Comparison of ENCODE assay signal across 19 cellular contexts in genomic region chr2:236956641-236957040, GRCh38.
DNase-seq lines count a peak whose midpoint lies in the region; ATAC-seq and TF ChIP-seq lines count a peak whose summit lies in the region.
"Had no signal": no experiment of that assay in that cellular context is flagged by ENCODE, and none has a peak within 500 bp of the region (broad histone marks: within the 10 kb centered on the region; RNA-seq: fewer than 3 reads in every experiment).

No MANE protein-coding gene starts in this region.

- ATAC-seq in GM21390 (IDR thresholded peaks at IDR 0.05; ENCODE audit: unreplicated experiment): no peak
- ATAC-seq: GM12878, HCT116, Panc1 had no signal

- intact Hi-C loops in Caco-2 (cut with micrococcal nuclease; ENCODE audit: unreplicated experiment) (loop anchor here (1.0 to 10.0 kb wide), 5 partner anchors 62 to 389 kb away; partner anchors contain the start of gene ACKR3), posterior vena cava (cut with DNase I) (no loop called here)

- peak overlapping the region; percentile 91 for H3K27ac Mint-ChIP-seq in Caco-2 (ENCODE audit: unreplicated experiment)
- H3K27ac Mint-ChIP-seq: CD4-positive, CD25-positive, alpha-beta regulatory T cell; IgD-negative memory B cell had no signal

- H3K9me2 ChIP-seq in hepatocyte (replicated peaks; ENCODE audit: insufficient read depth): no peaks in the 10 kb centered on the region

- H2AFZ ChIP-seq in hepatocyte: no peak overlapping the region

- CTCF ChIA-PET in Caco-2 (lab: Charles Lee): interaction anchor here (1.2 to 1.3 kb wide), 2 partner anchors 104 to 387 kb away, joined by 3 to 6 read pairs; partner anchors contain the start of gene ACKR3

- peak overlapping the region; percentile 64 for H3K27ac ChIP-seq in hepatocyte

- H3K79me2 ChIP-seq in hepatocyte: no peaks in the 10 kb centered on the region

- POLR2A ChIA-PET in Caco-2 (lab: Charles Lee): no interaction called here

- peaks cover 26% of the 10 kb centered on the region for H3K9me3 Mint-ChIP-seq in Caco-2 (ENCODE audit: unreplicated experiment)

- BruUV-seq in Caco-2 (replicated peaks; lab: Mats Ljungman, UMichigan): no TSS peak

- whole genome bisulfite sequencing in hepatocyte (ENCODE audit: low lambda C conversion rate, missing lambda C conversion rate): 69% methylated on average over 2 of the region's 2 CpGs

- H3K4me3 Mint-ChIP-seq in Caco-2 (ENCODE audit: unreplicated experiment): peak overlapping the region; percentile 53
- H3K4me3 Mint-ChIP-seq: CD4-positive, CD25-positive, alpha-beta regulatory T cell had no signal

- DNase-seq in Caco-2 (no peak), SK-N-DZ (ENCODE audit: low spot score) (peak; percentile 90), hepatocyte (ENCODE audit: low spot score) (no peak), posterior vena cava (ENCODE audit: low spot score) (peak; percentile 25), ecto neural progenitor cell (ENCODE audit: low spot score) (no peak)
- DNase-seq in activated CD4-positive, alpha-beta T cell treated with anti-CD3 and anti-CD28 coated beads, Interleukin-2, amount 50 U/mL, for 4 hours: no peak
- DNase-seq: CD4-positive, CD25-positive, alpha-beta regulatory T cell; DMS79; NCI-H1694; NCI-H2081; NCI-H2171; NCI-H345; NCI-H524; NCI-H774 had no signal

- no peak overlapping the region for H3K4me2 ChIP-seq in hepatocyte

- TF ChIP-seq CTCF in Caco-2 (IDR thresholded peaks at IDR 0.05; ENCODE audit: insufficient read depth in 1 of 2, low read depth in 1 of 2, low read length in 1 of 2, severe bottlenecking in 1 of 2, unreplicated experiment in 1 of 2) (no peak), hepatocyte (IDR thresholded peaks at IDR 0.05; ENCODE audit: poor library complexity) (no peak)

- no peaks in the 10 kb centered on the region for H3K27me3 Mint-ChIP-seq in Caco-2 (ENCODE audit: insufficient read depth, unreplicated experiment)
- H3K27me3 Mint-ChIP-seq: CD4-positive, CD25-positive, alpha-beta regulatory T cell had no signal

- H3K9me3 ChIP-seq in Caco-2 (peaks cover 9% of the 10 kb centered on the region), hepatocyte (ENCODE audit: low read depth) (no peaks in the 10 kb centered on the region)

- peaks cover 15% of the 10 kb centered on the region for H3K36me3 Mint-ChIP-seq in Caco-2 (ENCODE audit: insufficient read depth, unreplicated experiment)
- H3K36me3 Mint-ChIP-seq: CD4-positive, CD25-positive, alpha-beta regulatory T cell had no signal

- H3K4me1 ChIP-seq in Caco-2 (peaks cover 28% of the 10 kb centered on the region), hepatocyte (ENCODE audit: insufficient read depth) (peaks cover 15% of the 10 kb centered on the region)

- no peaks in the 10 kb centered on the region for H3K27me3 ChIP-seq in Caco-2 (replicated peaks; ENCODE audit: control insufficient read depth, insufficient read depth, low read length)
- H3K27me3 ChIP-seq in hepatocyte: no peaks in the 10 kb centered on the region

- H3K4me3 ChIP-seq in Caco-2 (ENCODE audit: low read depth, low read length) (no peak overlapping the region), hepatocyte (no peak overlapping the region)
- H3K4me3 ChIP-seq: GM12878 had no signal

- no peaks in the 10 kb centered on the region for H4K20me1 ChIP-seq in hepatocyte (ENCODE audit: insufficient read depth, poor library complexity, severe bottlenecking)

- H3K36me3 ChIP-seq in Caco-2 (ENCODE audit: control insufficient read depth, insufficient read depth, low read length) (no peaks in the 10 kb centered on the region), hepatocyte (replicated peaks; ENCODE audit: insufficient read depth, low read depth) (no peaks in the 10 kb centered on the region)

- peaks cover 16% of the 10 kb centered on the region for H3K4me1 Mint-ChIP-seq in Caco-2 (ENCODE audit: low read depth, unreplicated experiment)
- H3K4me1 Mint-ChIP-seq: IgD-negative memory B cell had no signal

Comparison
In these comparisons a context has a peak if more than half of its experiments do, and no peak if none do; other contexts are left out.
1. DNase-seq: peak in SK-N-DZ (single experiment) and posterior vena cava (single experiment); none in Caco-2 (0 of 2), hepatocyte (single experiment), ecto neural progenitor cell (single experiment) and activated CD4-positive, alpha-beta T cell treated with anti-CD3 and anti-CD28 coated beads, Interleukin-2, amount 50 U/mL, for 4 hours (0 of 2).